1 cellular context compared by ENCODE assay signal in genomic region chr15:51076142-51076897, GRCh38.
TF ChIP-seq lines count a peak whose summit lies in the region.

No MANE protein-coding gene starts in this region.

TF ChIP-seq in GM12878, 131 proteins besides CTCF, POLR2A, EP300 and RAD21 (continued from another document):
- TF ChIP-seq HDAC6 (IDR thresholded peaks at IDR 0.05; ENCODE audit: unreplicated experiment) (no peak), ATF7 (IDR thresholded peaks at IDR 0.05; ENCODE audit: low read depth) (0 out of 2 replicates have a peak, but pooled peaks have one; percentile 11), CREM (IDR thresholded peaks at IDR 0.05; ENCODE audit: low read depth) (0 out of 2 replicates have a peak, but pooled peaks have one; percentile 23), YY1 (IDR thresholded peaks at IDR 0.05; ENCODE audit: low read depth, low read length) (no peak), EZH2 (IDR thresholded peaks at IDR 0.05; ENCODE audit: borderline replicate concordance, control insufficient read depth, low read depth, low read length) (no peak), E4F1 (IDR thresholded peaks at IDR 0.05; ENCODE audit: borderline replicate concordance, partially characterized antibody) (no peak), MXI1 (IDR thresholded peaks at IDR 0.05; ENCODE audit: low read depth, low read length) (no peak), HDAC2 (IDR thresholded peaks at IDR 0.05) (no peak), NBN (IDR thresholded peaks at IDR 0.05) (no peak)
